In genomic region chr7:149883452-149883861, GRCh38 we compare ENCODE assay signal across 1 cellular context.
A peak's percentile ranks its signal among the peaks of the same experiment; 100 is the strongest.
TF ChIP-seq lines count a peak whose summit lies in the region.

No MANE protein-coding gene starts in this region.

TF ChIP-seq in H1, 55 proteins besides CTCF, POLR2A, EP300 and RAD21:
- TF ChIP-seq RFX5 (IDR thresholded peaks at IDR 0.05; ENCODE audit: borderline replicate concordance, low read depth, low read length) (no peak), SRF (IDR thresholded peaks at IDR 0.05; ENCODE audit: low read depth, low read length) (no peak), JUND (IDR thresholded peaks at IDR 0.05; ENCODE audit: low read length) (0 out of 2 replicates have a peak, but pooled peaks have one; percentile 25), SIX5 (IDR thresholded peaks at IDR 0.05; ENCODE audit: low read depth, low read length) (no peak), SIRT6 (IDR thresholded peaks at IDR 0.05; ENCODE audit: low read length) (no peak), CHD2 (IDR thresholded peaks at IDR 0.05; ENCODE audit: low read length) (no peak), KDM1A (IDR thresholded peaks at IDR 0.05; ENCODE audit: borderline replicate concordance, low read length) (peak; percentile 29; the same call in 1 of the 2 replicates), BCL11A (IDR thresholded peaks at IDR 0.05; ENCODE audit: low read depth in 2 of 2, low read length in 2 of 2) (no peak), EZH2 (IDR thresholded peaks at IDR 0.05; ENCODE audit: low read depth, low read length, severe bottlenecking) (no peak), ATF3 (IDR thresholded peaks at IDR 0.05; ENCODE audit: insufficient read depth, low read depth, low read length) (no peak), MAX (IDR thresholded peaks at IDR 0.05) (0 out of 2 replicates have a peak, but pooled peaks have one; percentile 25), EGR1 (IDR thresholded peaks at IDR 0.05; ENCODE audit: borderline replicate concordance, low read depth, low read length) (peak; percentile 42; the same call in 1 of the 2 replicates), TBP (IDR thresholded peaks at IDR 0.05; ENCODE audit: low read depth, low read length) (no peak), YY1 (IDR thresholded peaks at IDR 0.05; ENCODE audit: low read depth, low read length) (peak; percentile 22; the same call in 1 of the 2 replicates), SP2 (IDR thresholded peaks at IDR 0.05; ENCODE audit: low read length) (no peak), E2F6 (IDR thresholded peaks at IDR 0.05) (no peak), JUN (IDR thresholded peaks at IDR 0.05; ENCODE audit: low read depth, low read length) (no peak)
